11 cellular contexts compared by ENCODE assay signal in genomic region chr5:164672931-164673694, GRCh38.
DNase-seq lines count a peak whose midpoint lies in the region; ATAC-seq and TF ChIP-seq lines count a peak whose summit lies in the region.
"Had no signal": no experiment of that assay in that cellular context is flagged by ENCODE, and none has a peak within 500 bp of the region (broad histone marks: within the 10 kb centered on the region; RNA-seq: fewer than 3 reads in every experiment).

No MANE protein-coding gene starts in this region.

- H3K36me3 ChIP-seq in upper lobe of right lung: no peaks in the 10 kb centered on the region
- H3K36me3 ChIP-seq in brain microvascular endothelial cell (replicated peaks): no peaks in the 10 kb centered on the region

- no peaks in the 10 kb centered on the region for H3K27me3 Mint-ChIP-seq in activated naive CD8-positive, alpha-beta T cell treated with anti-CD3 and anti-CD28 coated beads for 36 hours

- intact Hi-C loops in upper lobe of right lung (cut with DNase I): no loop called here

- H3K4me3 Mint-ChIP-seq in activated naive CD8-positive, alpha-beta T cell treated with anti-CD3 and anti-CD28 coated beads for 36 hours: no peak overlapping the region

- no peaks in the 10 kb centered on the region for H3K4me1 Mint-ChIP-seq in activated naive CD8-positive, alpha-beta T cell treated with anti-CD3 and anti-CD28 coated beads for 36 hours

- peak; percentile 16 for DNase-seq in COLO829 (ENCODE audit: low spot score)
- peak; percentile 19 for DNase-seq in NCI-H82 treated with DMSO at 0.1 percent for 48 hours (lab: John Stamatoyannopoulos, UW; ENCODE audit: unreplicated experiment)
- DNase-seq in fibroblast of mammary gland (ENCODE audit: low read depth): peak; percentile 7
- DNase-seq in activated naive CD8-positive, alpha-beta T cell treated with anti-CD3 and anti-CD28 coated beads for 36 hours: no peak
- no peak for DNase-seq in upper lobe of right lung
- DNase-seq in AG08395 (ENCODE audit: low spot score): no peak
- no peak for DNase-seq in brain microvascular endothelial cell
- DNase-seq: Calu3, retina had no signal

- H3K9me3 Mint-ChIP-seq in activated naive CD8-positive, alpha-beta T cell treated with anti-CD3 and anti-CD28 coated beads for 36 hours: no peaks in the 10 kb centered on the region

- H3K9me3 ChIP-seq in upper lobe of right lung: no peaks in the 10 kb centered on the region

- in situ Hi-C loops in brain microvascular endothelial cell (cut with HindIII; ENCODE audit: low pct_ligation_motif_present, low sequenced_read_pairs): no loop called here

- H3K27me3 ChIP-seq in upper lobe of right lung (no peaks in the 10 kb centered on the region), brain microvascular endothelial cell (replicated peaks) (no peaks in the 10 kb centered on the region)

- no peaks in the 10 kb centered on the region for H3K36me3 Mint-ChIP-seq in activated naive CD8-positive, alpha-beta T cell treated with anti-CD3 and anti-CD28 coated beads for 36 hours

- H3K27ac ChIP-seq in upper lobe of right lung: no peak overlapping the region
- H3K27ac ChIP-seq in brain microvascular endothelial cell: no peak overlapping the region
- H3K27ac ChIP-seq: KMS-11 had no signal

- TF ChIP-seq CTCF in fibroblast of mammary gland (conservative IDR thresholded peaks at IDR 0.05; ENCODE audit: control insufficient read depth, insufficient read depth, low read depth, low read length): peak; percentile 18
- TF ChIP-seq CTCF in upper lobe of right lung (IDR thresholded peaks at IDR 0.05): no peak
- no peak for TF ChIP-seq CTCF in brain microvascular endothelial cell (IDR thresholded peaks at IDR 0.05; ENCODE audit: low read depth, low read length, missing control alignments)

- no peak overlapping the region for H3K27ac Mint-ChIP-seq in activated naive CD8-positive, alpha-beta T cell treated with anti-CD3 and anti-CD28 coated beads for 36 hours

- no peaks in the 10 kb centered on the region for H3K4me1 ChIP-seq in upper lobe of right lung

- no peak overlapping the region for H3K4me3 ChIP-seq in fibroblast of mammary gland (ENCODE audit: control insufficient read depth, low read depth, low read length)
- no peak overlapping the region for H3K4me3 ChIP-seq in upper lobe of right lung
- H3K4me3 ChIP-seq in brain microvascular endothelial cell (ENCODE audit: low read depth, low read length): no peak overlapping the region

- ATAC-seq in GM21423 (IDR thresholded peaks at IDR 0.05; ENCODE audit: unreplicated experiment) (peak; percentile 64), upper lobe of right lung (no peak)

Comparison
In these comparisons a context has a peak if more than half of its experiments do, and no peak if none do; other contexts are left out.
1. DNase-seq: peak in COLO829 (single experiment), NCI-H82 treated with DMSO at 0.1 percent for 48 hours (single experiment) and fibroblast of mammary gland (single experiment); none in activated naive CD8-positive, alpha-beta T cell treated with anti-CD3 and anti-CD28 coated beads for 36 hours (single experiment), upper lobe of right lung (single experiment), AG08395 (single experiment) and brain microvascular endothelial cell (single experiment).